In genomic region chr4:7192252-7193039, GRCh38 we compare ENCODE assay signal across 8 cellular contexts. TPM values are rescaled to one million over a fixed set of nuclear protein-coding genes. Genes with fewer than 3 reads are reported as not detected.
A peak's percentile ranks its signal among the peaks of the same experiment; 100 is the strongest.
DNase-seq lines count a peak whose midpoint lies in the region; ATAC-seq and TF ChIP-seq lines count a peak whose summit lies in the region.

Gene SORCS2 (plus strand): TSS chr4:7192538.

- intact Hi-C loops in mucosa of descending colon (cut with DNase I, micrococcal nuclease) = loop anchor here in 1 of 2 donors (10.0 kb wide), 2 partner anchors 102 to 522 kb away; no protein-coding TSS in a partner anchor

- H3K4me1 ChIP-seq in mucosa of descending colon (ENCODE audit: low read depth) = no peaks in the 10 kb centered on the region

- DNase-seq in AG20443 (ENCODE audit: low spot score) (peak; percentile 93), NCI-H2171 (lab: John Stamatoyannopoulos, UW) (peak; percentile 55), erythroblast (lab: John Stamatoyannopoulos, UW) (peak; percentile 39 to 51), mucosa of descending colon (peak in 2 of 3 donors; percentile 60 to 70)
- DNase-seq in activated CD8-positive, alpha-beta memory T cell treated with anti-CD3 and anti-CD28 coated beads, Interleukin-2, amount 10 ng/mL, durations not matched to agents 7 days and 5 days = peak; percentile 46
- peak; percentile 63 for DNase-seq in stimulated activated CD8-positive, alpha-beta memory T cell treated with anti-CD3 and anti-CD28 coated beads, Interleukin-4, amount 100 ng/mL, for 48 hours

- CTCF ChIA-PET in activated CD8-positive, alpha-beta memory T cell treated with anti-CD3 and anti-CD28 coated beads, Interleukin-2, amount 10 ng/mL, durations not matched to agents 7 days and 5 days (lab: Charles Lee) = interaction anchor here (0.7 to 1.1 kb wide), 3 partner anchors 15 to 804 kb away, joined by 3 read pairs; no protein-coding TSS in a partner anchor

- H3K27me3 Mint-ChIP-seq in activated CD8-positive, alpha-beta memory T cell treated with anti-CD3 and anti-CD28 coated beads, Interleukin-2, amount 10 ng/mL, durations not matched to agents 7 days and 5 days = peaks cover 81% of the 10 kb centered on the region

- H3K27ac Mint-ChIP-seq in activated CD8-positive, alpha-beta memory T cell treated with anti-CD3 and anti-CD28 coated beads, Interleukin-2, amount 10 ng/mL, durations not matched to agents 7 days and 5 days = no peak within 1 kb of the TSS

- no peaks in the 10 kb centered on the region for H3K36me3 Mint-ChIP-seq in activated CD8-positive, alpha-beta memory T cell treated with anti-CD3 and anti-CD28 coated beads, Interleukin-2, amount 10 ng/mL, durations not matched to agents 7 days and 5 days

- H3K9me3 ChIP-seq in mucosa of descending colon = no peaks in the 10 kb centered on the region

- H3K4me1 Mint-ChIP-seq in activated CD8-positive, alpha-beta memory T cell treated with anti-CD3 and anti-CD28 coated beads, Interleukin-2, amount 10 ng/mL, durations not matched to agents 7 days and 5 days = no peaks in the 10 kb centered on the region

- H3K9me3 Mint-ChIP-seq in activated CD8-positive, alpha-beta memory T cell treated with anti-CD3 and anti-CD28 coated beads, Interleukin-2, amount 10 ng/mL, durations not matched to agents 7 days and 5 days (ENCODE audit: low read depth) = no peaks in the 10 kb centered on the region

- no peak within 1 kb of the TSS for H3K4me3 Mint-ChIP-seq in activated CD8-positive, alpha-beta memory T cell treated with anti-CD3 and anti-CD28 coated beads, Interleukin-2, amount 10 ng/mL, durations not matched to agents 7 days and 5 days

- ATAC-seq in GM19372 (IDR thresholded peaks at IDR 0.05; ENCODE audit: low read depth, unreplicated experiment) = peak; percentile 82
- ATAC-seq in activated CD8-positive, alpha-beta memory T cell treated with anti-CD3 and anti-CD28 coated beads, Interleukin-2, amount 10 ng/mL, durations not matched to agents 7 days and 5 days = peak; percentile 82
- peak; percentile 83 for ATAC-seq in mucosa of descending colon
- ATAC-seq in HG02973 (IDR thresholded peaks at IDR 0.05; ENCODE audit: unreplicated experiment) = no peak

- H3K4me3 ChIP-seq in mucosa of descending colon = no peak within 1 kb of the TSS

- no peak for TF ChIP-seq POLR2A in erythroblast (IDR thresholded peaks at IDR 0.05; ENCODE audit: low read length)

- peak; percentile 63 for TF ChIP-seq CTCF in mucosa of descending colon (IDR thresholded peaks at IDR 0.05)

- H3K36me3 ChIP-seq in mucosa of descending colon (ENCODE audit: low read depth) = no peaks in the 10 kb centered on the region

RNA-seq across cellular contexts. Expression of gene SORCS2, which starts in this region (rescaled TPM):
- under 1 TPM; 0.05 to 0.06 TPM for total RNA-seq in activated CD8-positive, alpha-beta memory T cell treated with anti-CD3 and anti-CD28 coated beads, Interleukin-2, amount 10 ng/mL, durations not matched to agents 7 days and 5 days
- 1 to 10 TPM in 2 of 3 donors, under 1 TPM in 1; 0.20 to 3.1 (median 1.5) TPM for total RNA-seq in mucosa of descending colon

Comparison
In these comparisons a context has a peak if more than half of its experiments do, and no peak if none do; other contexts are left out.
1. Peak in DNase-seq and ATAC-seq in activated CD8-positive, alpha-beta memory T cell treated with anti-CD3 and anti-CD28 coated beads, Interleukin-2, amount 10 ng/mL, durations not matched to agents 7 days and 5 days; RNA of the gene not detected or under 1 TPM.